ENCODE assay signal across 27 cellular contexts in genomic region chr2:107322406-107322805, GRCh38.
"Had no signal": no experiment of that assay in that cellular context is flagged by ENCODE, and none has a peak within 500 bp of the region (broad histone marks: within the 10 kb centered on the region; RNA-seq: fewer than 3 reads in every experiment).

No MANE protein-coding gene starts in this region.

- H3K27me3 ChIP-seq: neutrophil, pancreas, right lobe of liver, sigmoid colon, stomach, thyroid gland, tibial nerve, upper lobe of left lung, vagina had no signal

- H3K4me1 Mint-ChIP-seq: naive B cell; natural killer cell; stimulated activated effector memory CD8-positive, alpha-beta T cell treated with anti-CD3 and anti-CD28 coated beads, Interleukin-12 subunit alpha, Interleukin-12 subunit beta, amount 100 ng/mL, for 72 hours; stimulated activated naive B cell treated with anti-CD40 and anti-IgM and Interleukin-4, amounts not matched to agents 10 μg/mL and 1 μg/mL and 100 μg/mL, for 72 hours had no signal

- DNase-seq: naive B cell; natural killer cell; nephron progenitor cell; nucleus accumbens; pancreas; right lobe of liver; sigmoid colon; small intestine; stimulated activated CD4-positive, alpha-beta T cell treated with anti-CD3 and anti-CD28 coated beads, Interleukin-15, amount 100 ng/mL, for 24 hours; stimulated activated CD4-positive, alpha-beta T cell treated with anti-CD3 and anti-CD28 coated beads, Interleukin-2, amount 100 ng/mL, for 24 hours; stimulated activated CD4-positive, alpha-beta T cell treated with anti-CD3 and anti-CD28 coated beads, Interleukin-2, amount 100 ng/mL, for 48 hours; stimulated activated CD4-positive, alpha-beta T cell treated with anti-CD3 and anti-CD28 coated beads, Interleukin-4, amount 100 ng/mL, for 24 hours; stimulated activated naive B cell treated with anti-CD40 and anti-IgM and Interleukin-4, amounts not matched to agents 10 μg/mL and 1 μg/mL and 100 μg/mL, for 72 hours; stimulated activated naive CD4-positive, alpha-beta T cell treated with Interleukin-2 at 50 U/mL for 16 hours; stomach; thyroid gland; trophoblast cell; upper lobe of left lung had no signal

- H3K4me3 Mint-ChIP-seq: naive B cell; natural killer cell; nephron progenitor cell; neural crest cell; stimulated activated effector memory CD8-positive, alpha-beta T cell treated with anti-CD3 and anti-CD28 coated beads, Interleukin-12 subunit alpha, Interleukin-12 subunit beta, amount 100 ng/mL, for 72 hours; stimulated activated naive B cell treated with anti-CD40 and anti-IgM and Interleukin-4, amounts not matched to agents 10 μg/mL and 1 μg/mL and 100 μg/mL, for 72 hours; stimulated activated naive CD8-positive, alpha-beta T cell treated with anti-CD3 and anti-CD28 coated beads, Interleukin-15, Interleukin-2, amounts not matched to agents 100 ng/mL and 50 ng/mL, for 24 hours had no signal

- H3K4me3 ChIP-seq: pancreas, prostate gland, right lobe of liver, sigmoid colon, stomach, thoracic aorta, thyroid gland, tibial nerve, upper lobe of left lung, vagina had no signal

- ATAC-seq: natural killer cell; pancreas; right cardiac atrium; right lobe of liver; stimulated activated effector memory CD8-positive, alpha-beta T cell treated with anti-CD3 and anti-CD28 coated beads, Interleukin-12 subunit alpha, Interleukin-12 subunit beta, amount 100 ng/mL, for 72 hours; stimulated activated naive B cell treated with anti-CD40 and anti-IgM and Interleukin-4, amounts not matched to agents 10 μg/mL and 1 μg/mL and 100 μg/mL, for 72 hours had no signal

- H3K36me3 Mint-ChIP-seq: naive B cell; natural killer cell; stimulated activated effector memory CD8-positive, alpha-beta T cell treated with anti-CD3 and anti-CD28 coated beads, Interleukin-12 subunit alpha, Interleukin-12 subunit beta, amount 100 ng/mL, for 72 hours; stimulated activated naive B cell treated with anti-CD40 and anti-IgM and Interleukin-4, amounts not matched to agents 10 μg/mL and 1 μg/mL and 100 μg/mL, for 72 hours had no signal

- H3K36me3 ChIP-seq: neutrophil, pancreas, prostate gland, right lobe of liver, sigmoid colon, stomach, thoracic aorta, thyroid gland, tibial nerve, upper lobe of left lung, vagina had no signal

- H3K27me3 Mint-ChIP-seq: naive B cell; stimulated activated naive B cell treated with anti-CD40 and anti-IgM and Interleukin-4, amounts not matched to agents 10 μg/mL and 1 μg/mL and 100 μg/mL, for 72 hours; stimulated activated naive CD8-positive, alpha-beta T cell treated with anti-CD3 and anti-CD28 coated beads, Interleukin-15, Interleukin-2, amounts not matched to agents 100 ng/mL and 50 ng/mL, for 24 hours had no signal

- H3K27ac Mint-ChIP-seq: naive B cell; natural killer cell; nephron progenitor cell; stimulated activated effector memory CD8-positive, alpha-beta T cell treated with anti-CD3 and anti-CD28 coated beads, Interleukin-12 subunit alpha, Interleukin-12 subunit beta, amount 100 ng/mL, for 72 hours; stimulated activated naive B cell treated with anti-CD40 and anti-IgM and Interleukin-4, amounts not matched to agents 10 μg/mL and 1 μg/mL and 100 μg/mL, for 72 hours; stimulated activated naive CD8-positive, alpha-beta T cell treated with anti-CD3 and anti-CD28 coated beads, Interleukin-15, Interleukin-2, amounts not matched to agents 100 ng/mL and 50 ng/mL, for 24 hours had no signal
